1 cellular context compared by ENCODE assay signal in genomic region chr3:117408811-117409210, GRCh38.
TF ChIP-seq lines count a peak whose summit lies in the region.

No MANE protein-coding gene starts in this region.

TF ChIP-seq in IMR-90, 13 proteins besides CTCF, POLR2A, EP300 and RAD21 (continued from another document):
- TF ChIP-seq CEBPB (IDR thresholded peaks at IDR 0.05; ENCODE audit: low read depth, low read length) (no peak), SMC3 (IDR thresholded peaks at IDR 0.05; ENCODE audit: low read depth, low read length) (no peak), RCOR1 (IDR thresholded peaks at IDR 0.05; ENCODE audit: insufficient replicate concordance, low read length) (no peak)
TF ChIP-seq in IMR-90: peak in this region for 0.
